In genomic region chr22:37525746-37526350, GRCh38 we compare ENCODE assay signal across 1 cellular context.
TF ChIP-seq lines count a peak whose summit lies in the region.

No MANE protein-coding gene starts in this region.

TF ChIP-seq in HEK293, 187 proteins besides CTCF, POLR2A, EP300 and RAD21:
- TF ChIP-seq HIC1 (tag by site-specific recombination; IDR thresholded peaks at IDR 0.05) (0 out of 2 replicates have a peak, but pooled peaks have one; percentile 1), ZNF792 (tag by site-specific recombination; IDR thresholded peaks at IDR 0.05) (no peak)
